21 cellular contexts compared by ENCODE assay signal in genomic region chr13:29791997-29792775, GRCh38. TPM values are rescaled to one million over a fixed set of nuclear protein-coding genes. Genes with fewer than 3 reads are reported as not detected.
DNase-seq lines count a peak whose midpoint lies in the region; ATAC-seq and TF ChIP-seq lines count a peak whose summit lies in the region.
"Had no signal": no experiment of that assay in that cellular context is flagged by ENCODE, and none has a peak within 500 bp of the region (broad histone marks: within the 10 kb centered on the region; RNA-seq: fewer than 3 reads in every experiment).

No MANE protein-coding gene starts in this region.

- H3K9me3 ChIP-seq in Caco-2 (no peaks in the 10 kb centered on the region), neural cell (ENCODE audit: low read length) (no peaks in the 10 kb centered on the region), colonic mucosa (no peaks in the 10 kb centered on the region)
- H3K9me3 ChIP-seq: BE2C had no signal

- H3K27ac Mint-ChIP-seq in Caco-2 (ENCODE audit: unreplicated experiment) = peak overlapping the region; percentile 9
- peak overlapping the region; percentile 5 for H3K27ac Mint-ChIP-seq in activated T-helper 17 cell treated with anti-CD3 and anti-CD28 coated beads, Interleukin-2, amount 50 U/mL, for 72 hours
- H3K27ac Mint-ChIP-seq in activated naive CD8-positive, alpha-beta T cell treated with anti-CD3 and anti-CD28 coated beads for 36 hours = no peak overlapping the region
- H3K27ac Mint-ChIP-seq: CD4-positive, alpha-beta T cell had no signal

- no peaks in the 10 kb centered on the region for H3K27me3 Mint-ChIP-seq in Caco-2 (ENCODE audit: insufficient read depth, unreplicated experiment)
- H3K27me3 Mint-ChIP-seq in activated T-helper 17 cell treated with anti-CD3 and anti-CD28 coated beads, Interleukin-2, amount 50 U/mL, for 72 hours = no peaks in the 10 kb centered on the region
- no peaks in the 10 kb centered on the region for H3K27me3 Mint-ChIP-seq in activated naive CD8-positive, alpha-beta T cell treated with anti-CD3 and anti-CD28 coated beads for 36 hours
- H3K27me3 Mint-ChIP-seq: CD4-positive, alpha-beta T cell had no signal

- H3K27me3 ChIP-seq in Caco-2 (replicated peaks; ENCODE audit: control insufficient read depth, insufficient read depth, low read length) (no peaks in the 10 kb centered on the region), neural cell (ENCODE audit: insufficient read depth, low read depth, low read length) (no peaks in the 10 kb centered on the region), colonic mucosa (no peaks in the 10 kb centered on the region)
- H3K27me3 ChIP-seq: BE2C had no signal

- no peak overlapping the region for H3K4me3 ChIP-seq in Caco-2 (ENCODE audit: low read depth, low read length)
- H3K4me3 ChIP-seq in choroid plexus epithelial cell (ENCODE audit: low read depth, low read length) = no peak overlapping the region
- no peak overlapping the region for H3K4me3 ChIP-seq in neural cell (ENCODE audit: low read length)
- H3K4me3 ChIP-seq in colonic mucosa = no peak overlapping the region
- H3K4me3 ChIP-seq: SK-N-MC had no signal

- H3K4me1 ChIP-seq in Caco-2 = peaks cover 40% of the 10 kb centered on the region
- peaks cover 3% of the 10 kb centered on the region for H3K4me1 ChIP-seq in colonic mucosa
- H3K4me1 ChIP-seq: BE2C had no signal

- no peaks in the 10 kb centered on the region for H3F3A ChIP-seq in neural cell (ENCODE audit: insufficient read depth, low read length, poor library complexity, severe bottlenecking)

- no peak overlapping the region for H2AFZ ChIP-seq in neural cell (ENCODE audit: low read depth, low read length)

- H3K4me1 Mint-ChIP-seq in Caco-2 (ENCODE audit: low read depth, unreplicated experiment) = peaks cover 38% of the 10 kb centered on the region
- peaks cover 40% of the 10 kb centered on the region for H3K4me1 Mint-ChIP-seq in activated T-helper 17 cell treated with anti-CD3 and anti-CD28 coated beads, Interleukin-2, amount 50 U/mL, for 72 hours
- H3K4me1 Mint-ChIP-seq in activated naive CD8-positive, alpha-beta T cell treated with anti-CD3 and anti-CD28 coated beads for 36 hours = peaks cover 51% of the 10 kb centered on the region

- BruUV-seq in Caco-2 (replicated peaks; lab: Mats Ljungman, UMichigan) = no TSS peak

- TF ChIP-seq CTCF in Caco-2 (IDR thresholded peaks at IDR 0.05; ENCODE audit: insufficient read depth in 1 of 2, low read depth in 1 of 2, low read length in 1 of 2, severe bottlenecking in 1 of 2, unreplicated experiment in 1 of 2) (no peak), choroid plexus epithelial cell (conservative IDR thresholded peaks at IDR 0.05; ENCODE audit: low read depth, low read length) (no peak), neural cell (IDR thresholded peaks at IDR 0.05; ENCODE audit: poor library complexity, severe bottlenecking) (no peak), colonic mucosa (IDR thresholded peaks at IDR 0.05) (no peak)

- peaks cover 11% of the 10 kb centered on the region for H3K36me3 Mint-ChIP-seq in Caco-2 (ENCODE audit: insufficient read depth, unreplicated experiment)
- H3K36me3 Mint-ChIP-seq in activated T-helper 17 cell treated with anti-CD3 and anti-CD28 coated beads, Interleukin-2, amount 50 U/mL, for 72 hours (ENCODE audit: low read depth) = no peaks in the 10 kb centered on the region
- peaks cover 7% of the 10 kb centered on the region for H3K36me3 Mint-ChIP-seq in activated naive CD8-positive, alpha-beta T cell treated with anti-CD3 and anti-CD28 coated beads for 36 hours

- H3K9me2 ChIP-seq in neural cell (ENCODE audit: insufficient read depth, low read length) = no peaks in the 10 kb centered on the region

- no peak for ATAC-seq in activated T-helper 17 cell treated with anti-CD3 and anti-CD28 coated beads, Interleukin-2, amount 50 U/mL, for 72 hours (replicated peaks)
- ATAC-seq in HG03108 (IDR thresholded peaks at IDR 0.05; ENCODE audit: unreplicated experiment) (no peak), HG03175 (IDR thresholded peaks at IDR 0.05; ENCODE audit: unreplicated experiment) (no peak)
- ATAC-seq: HCT116 had no signal

- H3K4me3 Mint-ChIP-seq in Caco-2 (ENCODE audit: unreplicated experiment) = no peak overlapping the region
- no peak overlapping the region for H3K4me3 Mint-ChIP-seq in activated T-helper 17 cell treated with anti-CD3 and anti-CD28 coated beads, Interleukin-2, amount 50 U/mL, for 72 hours
- no peak overlapping the region for H3K4me3 Mint-ChIP-seq in activated naive CD8-positive, alpha-beta T cell treated with anti-CD3 and anti-CD28 coated beads for 36 hours
- H3K4me3 Mint-ChIP-seq: CD4-positive, alpha-beta T cell had no signal

- peak overlapping the region; percentile 37 for H3K4me2 ChIP-seq in neural cell (ENCODE audit: low read length)

- CTCF ChIA-PET in Caco-2 (lab: Charles Lee) = no interaction called here

- POLR2A ChIA-PET in Caco-2 (lab: Charles Lee) = no interaction called here

- no peak for TF ChIP-seq RAD21 in neural cell (conservative IDR thresholded peaks at IDR 0.05)

- intact Hi-C loops in Caco-2 (cut with micrococcal nuclease; ENCODE audit: unreplicated experiment) = loop anchor here (5.0 kb wide), 1 partner anchor 40 kb away; no protein-coding TSS in a partner anchor
- intact Hi-C loops in colonic mucosa (cut with DNase I) = no loop called here

- no peak for TF ChIP-seq EP300 in neural cell (conservative IDR thresholded peaks at IDR 0.05; ENCODE audit: poor library complexity, severe bottlenecking)

- no peaks in the 10 kb centered on the region for H4K20me1 ChIP-seq in neural cell (ENCODE audit: insufficient read depth)

- peak overlapping the region; percentile 43 for H3K27ac ChIP-seq in neural cell (ENCODE audit: low read length)
- H3K27ac ChIP-seq in colonic mucosa = no peak overlapping the region
- H3K27ac ChIP-seq: SK-N-MC had no signal

- peaks cover 16% of the 10 kb centered on the region for H3K79me2 ChIP-seq in neural cell (replicated peaks; ENCODE audit: insufficient read depth, low read length)

- H3K9ac ChIP-seq in neural cell (ENCODE audit: low read length) = no peak overlapping the region
- H3K9ac ChIP-seq in colonic mucosa (ENCODE audit: low read depth in 2 of 2, low read length in 2 of 2) = no peak overlapping the region

- H3K36me3 ChIP-seq in Caco-2 (ENCODE audit: control insufficient read depth, insufficient read depth, low read length) (no peaks in the 10 kb centered on the region), neural cell (ENCODE audit: insufficient read depth, low read length) (no peaks in the 10 kb centered on the region), colonic mucosa (no peaks in the 10 kb centered on the region)
- H3K36me3 ChIP-seq: BE2C had no signal

- H3K9me3 Mint-ChIP-seq in Caco-2 (ENCODE audit: unreplicated experiment) = peaks cover 9% of the 10 kb centered on the region
- H3K9me3 Mint-ChIP-seq in activated T-helper 17 cell treated with anti-CD3 and anti-CD28 coated beads, Interleukin-2, amount 50 U/mL, for 72 hours = no peaks in the 10 kb centered on the region
- no peaks in the 10 kb centered on the region for H3K9me3 Mint-ChIP-seq in activated naive CD8-positive, alpha-beta T cell treated with anti-CD3 and anti-CD28 coated beads for 36 hours
- H3K9me3 Mint-ChIP-seq: CD4-positive, alpha-beta T cell had no signal

- DNase-seq in Caco-2 = no peak
- peak; percentile 24 for DNase-seq in choroid plexus epithelial cell (ENCODE audit: low read depth)
- DNase-seq in activated naive CD8-positive, alpha-beta T cell treated with anti-CD3 and anti-CD28 coated beads for 36 hours = no peak
- no peak for DNase-seq in colonic mucosa
- DNase-seq: BE2C; CD4-positive, alpha-beta T cell; DMS153; GOT3; KG1; NCI-H1105 treated with DMSO at 0.1 percent for 48 hours; NCI-H1694; NCI-H2081 treated with DMSO at 0.1 percent for 48 hours; NCI-H774; OCI-M1; Right ventricle myocardium superior had no signal

TF ChIP-seq in neural cell, 6 proteins besides CTCF, POLR2A, EP300 and RAD21:
- TF ChIP-seq POLR2AphosphoS5 (IDR thresholded peaks at IDR 0.05) = peak; percentile 19
- no peak for TF ChIP-seq EZH2 (IDR thresholded peaks at IDR 0.05; ENCODE audit: borderline replicate concordance, insufficient read depth, low read length, poor library complexity, severe bottlenecking)
TF ChIP-seq in neural cell: peak in this region for 1.

RNA-seq across cellular contexts. Expression of gene UBL3, which starts 58.2 kb away (rescaled TPM):
- total RNA-seq in Caco-2 (2022) (37.4 and 37.5 TPM in 2 replicates), colonic mucosa (10 to 100 TPM; 30.0 to 50.3 TPM)
- total RNA-seq in activated T-helper 17 cell treated with anti-CD3 and anti-CD28 coated beads, Interleukin-2, amount 50 U/mL, for 72 hours = 1 to 10 TPM; 8.4 to 9.4 TPM
- 34.3 and 35.8 TPM in 2 replicates for polyA plus RNA-seq in neural cell
- 71.6 and 78.6 TPM in 2 replicates for polyA minus RNA-seq in neural cell
- 1 to 10 TPM; 7.7 to 8.0 TPM for total RNA-seq in activated naive CD8-positive, alpha-beta T cell treated with anti-CD3 and anti-CD28 coated beads for 36 hours
